1 cellular context compared by ENCODE assay signal in genomic region chr17:82055965-82056728, GRCh38.
TF ChIP-seq lines count a peak whose summit lies in the region.

No MANE protein-coding gene starts in this region.

TF ChIP-seq in HepG2, 621 proteins besides CTCF, POLR2A, EP300 and RAD21 (continued from another document and continues in another):
- TF ChIP-seq RNF219 (CRISPR knock-in tag; IDR thresholded peaks at IDR 0.05), result no peak
- no peak for TF ChIP-seq FIP1L1 (IDR thresholded peaks at IDR 0.05; ENCODE audit: borderline replicate concordance, insufficient read depth, low read depth, low read length)
- TF ChIP-seq NR2F1 (CRISPR knock-in tag; IDR thresholded peaks at IDR 0.05), result no peak
- no peak for TF ChIP-seq ZNF777 (CRISPR knock-in tag; IDR thresholded peaks at IDR 0.05)
- TF ChIP-seq ZNF773 (CRISPR knock-in tag; IDR thresholded peaks at IDR 0.05; ENCODE audit: borderline replicate concordance), result 0 out of 2 replicates have a peak, but pooled peaks have one; percentile 14
- TF ChIP-seq NR0B2 (CRISPR knock-in tag; IDR thresholded peaks at IDR 0.05), result no peak
- no peak for TF ChIP-seq ZNF382 (CRISPR knock-in tag; IDR thresholded peaks at IDR 0.05; ENCODE audit: borderline replicate concordance)
- no peak for TF ChIP-seq ERF (CRISPR knock-in tag; IDR thresholded peaks at IDR 0.05)
- no peak for TF ChIP-seq KMT2A (CRISPR knock-in tag; IDR thresholded peaks at IDR 0.05)
- TF ChIP-seq NFATC3 (CRISPR knock-in tag; IDR thresholded peaks at IDR 0.05), result no peak
- no peak for TF ChIP-seq POGZ (CRISPR knock-in tag; IDR thresholded peaks at IDR 0.05)
- no peak for TF ChIP-seq ZSCAN12 (CRISPR knock-in tag; IDR thresholded peaks at IDR 0.05)
- TF ChIP-seq ZNF616 (CRISPR knock-in tag; IDR thresholded peaks at IDR 0.05; ENCODE audit: low read depth), result no peak
- no peak for TF ChIP-seq CSRNP2 (CRISPR knock-in tag; conservative IDR thresholded peaks at IDR 0.05; ENCODE audit: low read depth)
- TF ChIP-seq, protein P1, sequence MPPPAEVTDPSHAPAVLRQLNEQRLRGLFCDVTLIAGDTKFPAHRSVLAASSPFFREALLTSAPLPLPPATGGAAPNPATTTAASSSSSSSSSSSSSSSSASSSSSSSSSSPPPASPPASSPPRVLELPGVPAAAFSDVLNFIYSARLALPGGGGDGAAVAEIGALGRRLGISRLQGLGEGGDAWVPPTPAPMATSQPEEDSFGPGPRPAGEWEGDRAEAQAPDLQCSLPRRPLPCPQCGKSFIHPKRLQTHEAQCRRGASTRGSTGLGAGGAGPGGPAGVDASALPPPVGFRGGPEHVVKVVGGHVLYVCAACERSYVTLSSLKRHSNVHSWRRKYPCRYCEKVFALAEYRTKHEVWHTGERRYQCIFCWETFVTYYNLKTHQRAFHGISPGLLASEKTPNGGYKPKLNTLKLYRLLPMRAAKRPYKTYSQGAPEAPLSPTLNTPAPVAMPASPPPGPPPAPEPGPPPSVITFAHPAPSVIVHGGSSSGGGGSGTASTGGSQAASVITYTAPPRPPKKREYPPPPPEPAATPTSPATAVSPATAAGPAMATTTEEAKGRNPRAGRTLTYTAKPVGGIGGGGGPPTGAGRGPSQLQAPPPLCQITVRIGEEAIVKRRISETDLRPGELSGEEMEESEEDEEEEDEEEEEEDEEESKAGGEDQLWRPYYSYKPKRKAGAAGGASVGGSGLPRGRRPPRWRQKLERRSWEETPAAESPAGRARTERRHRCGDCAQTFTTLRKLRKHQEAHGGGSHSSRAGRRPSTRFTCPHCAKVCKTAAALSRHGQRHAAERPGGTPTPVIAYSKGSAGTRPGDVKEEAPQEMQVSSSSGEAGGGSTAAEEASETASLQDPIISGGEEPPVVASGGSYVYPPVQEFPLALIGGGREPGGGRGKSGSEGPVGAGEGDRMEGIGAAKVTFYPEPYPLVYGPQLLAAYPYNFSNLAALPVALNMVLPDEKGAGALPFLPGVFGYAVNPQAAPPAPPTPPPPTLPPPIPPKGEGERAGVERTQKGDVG (CRISPR knock-in tag; IDR thresholded peaks at IDR 0.05; ENCODE audit: borderline replicate concordance), result no peak
- TF ChIP-seq XBP1 (CRISPR knock-in tag; IDR thresholded peaks at IDR 0.05), result no peak
- TF ChIP-seq, protein P2, sequence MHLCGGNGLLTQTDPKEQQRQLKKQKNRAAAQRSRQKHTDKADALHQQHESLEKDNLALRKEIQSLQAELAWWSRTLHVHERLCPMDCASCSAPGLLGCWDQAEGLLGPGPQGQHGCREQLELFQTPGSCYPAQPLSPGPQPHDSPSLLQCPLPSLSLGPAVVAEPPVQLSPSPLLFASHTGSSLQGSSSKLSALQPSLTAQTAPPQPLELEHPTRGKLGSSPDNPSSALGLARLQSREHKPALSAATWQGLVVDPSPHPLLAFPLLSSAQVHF (CRISPR knock-in tag; IDR thresholded peaks at IDR 0.05), result no peak
- TF ChIP-seq ZNF552 (CRISPR knock-in tag; IDR thresholded peaks at IDR 0.05; ENCODE audit: borderline replicate concordance), result no peak
- no peak for TF ChIP-seq ZSCAN9 (CRISPR knock-in tag; IDR thresholded peaks at IDR 0.05; ENCODE audit: borderline replicate concordance)
- TF ChIP-seq ZNF432 (CRISPR knock-in tag; IDR thresholded peaks at IDR 0.05; ENCODE audit: borderline replicate concordance), result no peak
- TF ChIP-seq ZFP36 (IDR thresholded peaks at IDR 0.05; ENCODE audit: borderline replicate concordance, low read depth, low read length, partially characterized antibody), result no peak
- TF ChIP-seq MXD1 (CRISPR knock-in tag; IDR thresholded peaks at IDR 0.05), result peak; percentile 25; the same call in 1 of the 2 replicates
- no peak for TF ChIP-seq ARNT2 (CRISPR knock-in tag; IDR thresholded peaks at IDR 0.05; ENCODE audit: low read depth)
- TF ChIP-seq ZFP91 (CRISPR knock-in tag; IDR thresholded peaks at IDR 0.05; ENCODE audit: borderline replicate concordance), result no peak
- no peak for TF ChIP-seq FOXK1 (CRISPR knock-in tag; IDR thresholded peaks at IDR 0.05; ENCODE audit: borderline replicate concordance, low read depth)
- no peak for TF ChIP-seq MIER3 (CRISPR knock-in tag; IDR thresholded peaks at IDR 0.05; ENCODE audit: borderline replicate concordance)
- TF ChIP-seq MTA1 (CRISPR knock-in tag; IDR thresholded peaks at IDR 0.05; ENCODE audit: borderline replicate concordance), result no peak
- TF ChIP-seq RBFOX2 (IDR thresholded peaks at IDR 0.05; ENCODE audit: low read depth, low read length), result peak; percentile 28; the same call in 1 of the 2 replicates
- TF ChIP-seq, protein P3, sequence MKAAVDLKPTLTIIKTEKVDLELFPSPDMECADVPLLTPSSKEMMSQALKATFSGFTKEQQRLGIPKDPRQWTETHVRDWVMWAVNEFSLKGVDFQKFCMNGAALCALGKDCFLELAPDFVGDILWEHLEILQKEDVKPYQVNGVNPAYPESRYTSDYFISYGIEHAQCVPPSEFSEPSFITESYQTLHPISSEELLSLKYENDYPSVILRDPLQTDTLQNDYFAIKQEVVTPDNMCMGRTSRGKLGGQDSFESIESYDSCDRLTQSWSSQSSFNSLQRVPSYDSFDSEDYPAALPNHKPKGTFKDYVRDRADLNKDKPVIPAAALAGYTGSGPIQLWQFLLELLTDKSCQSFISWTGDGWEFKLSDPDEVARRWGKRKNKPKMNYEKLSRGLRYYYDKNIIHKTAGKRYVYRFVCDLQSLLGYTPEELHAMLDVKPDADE (CRISPR knock-in tag; IDR thresholded peaks at IDR 0.05), result no peak
- no peak; the same call in 1 of the 2 replicates for TF ChIP-seq ZC3H13 (CRISPR knock-in tag; IDR thresholded peaks at IDR 0.05)
- TF ChIP-seq JUN (CRISPR knock-in tag; IDR thresholded peaks at IDR 0.05), result no peak
- TF ChIP-seq ZFP41 (CRISPR knock-in tag; IDR thresholded peaks at IDR 0.05; ENCODE audit: borderline replicate concordance), result no peak
- no peak for TF ChIP-seq NCOA2 (CRISPR knock-in tag; IDR thresholded peaks at IDR 0.05)
- no peak for TF ChIP-seq NFE2L2 (IDR thresholded peaks at IDR 0.05; ENCODE audit: low read length)
- TF ChIP-seq ELF3 (CRISPR knock-in tag; IDR thresholded peaks at IDR 0.05), result no peak
- peak; percentile 19; the same call in 1 of the 2 replicates for TF ChIP-seq PAX8 (CRISPR knock-in tag; IDR thresholded peaks at IDR 0.05; ENCODE audit: borderline replicate concordance)
- peak; percentile 77; the same call in 1 of the 2 replicates for TF ChIP-seq ZNF724P (CRISPR knock-in tag; IDR thresholded peaks at IDR 0.05; ENCODE audit: borderline replicate concordance)
- no peak for TF ChIP-seq ATF7 (IDR thresholded peaks at IDR 0.05)
- no peak for TF ChIP-seq ATF7 (CRISPR knock-in tag; IDR thresholded peaks at IDR 0.05)
- no peak for TF ChIP-seq KDM5B (CRISPR knock-in tag; IDR thresholded peaks at IDR 0.05; ENCODE audit: borderline replicate concordance)
- TF ChIP-seq ZNF282 (IDR thresholded peaks at IDR 0.05; ENCODE audit: partially characterized antibody), result no peak
- TF ChIP-seq ZFP82 (CRISPR knock-in tag; IDR thresholded peaks at IDR 0.05; ENCODE audit: borderline replicate concordance), result no peak
- TF ChIP-seq ETV6 (CRISPR knock-in tag; conservative IDR thresholded peaks at IDR 0.05), result no peak
- TF ChIP-seq HMG20B (CRISPR knock-in tag; conservative IDR thresholded peaks at IDR 0.05), result no peak
- TF ChIP-seq HNRNPLL (IDR thresholded peaks at IDR 0.05; ENCODE audit: low read depth, low read length, poor library complexity, severe bottlenecking), result no peak
- no peak for TF ChIP-seq ZNF317 (CRISPR knock-in tag; IDR thresholded peaks at IDR 0.05)
- no peak for TF ChIP-seq CREM (IDR thresholded peaks at IDR 0.05)
- TF ChIP-seq CREM (CRISPR knock-in tag; IDR thresholded peaks at IDR 0.05), result no peak
- TF ChIP-seq CREBL2 (CRISPR knock-in tag; IDR thresholded peaks at IDR 0.05; ENCODE audit: borderline replicate concordance), result no peak
- TF ChIP-seq GPN1 (CRISPR knock-in tag; IDR thresholded peaks at IDR 0.05; ENCODE audit: borderline replicate concordance), result no peak
- TF ChIP-seq ATM (IDR thresholded peaks at IDR 0.05; ENCODE audit: borderline replicate concordance), result no peak
- TF ChIP-seq ZNF891 (CRISPR knock-in tag; IDR thresholded peaks at IDR 0.05), result no peak
- peak; percentile 29; the same call in 1 of the 2 replicates for TF ChIP-seq CSRNP1 (CRISPR knock-in tag; IDR thresholded peaks at IDR 0.05)
- TF ChIP-seq, protein P4, sequence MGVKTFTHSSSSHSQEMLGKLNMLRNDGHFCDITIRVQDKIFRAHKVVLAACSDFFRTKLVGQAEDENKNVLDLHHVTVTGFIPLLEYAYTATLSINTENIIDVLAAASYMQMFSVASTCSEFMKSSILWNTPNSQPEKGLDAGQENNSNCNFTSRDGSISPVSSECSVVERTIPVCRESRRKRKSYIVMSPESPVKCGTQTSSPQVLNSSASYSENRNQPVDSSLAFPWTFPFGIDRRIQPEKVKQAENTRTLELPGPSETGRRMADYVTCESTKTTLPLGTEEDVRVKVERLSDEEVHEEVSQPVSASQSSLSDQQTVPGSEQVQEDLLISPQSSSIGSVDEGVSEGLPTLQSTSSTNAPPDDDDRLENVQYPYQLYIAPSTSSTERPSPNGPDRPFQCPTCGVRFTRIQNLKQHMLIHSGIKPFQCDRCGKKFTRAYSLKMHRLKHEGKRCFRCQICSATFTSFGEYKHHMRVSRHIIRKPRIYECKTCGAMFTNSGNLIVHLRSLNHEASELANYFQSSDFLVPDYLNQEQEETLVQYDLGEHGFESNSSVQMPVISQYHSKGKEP (CRISPR knock-in tag; IDR thresholded peaks at IDR 0.05), result no peak
- no peak for TF ChIP-seq FOXK2 (IDR thresholded peaks at IDR 0.05)
